ENCODE assay signal across 1 cellular context in the genomic region with DNA sequence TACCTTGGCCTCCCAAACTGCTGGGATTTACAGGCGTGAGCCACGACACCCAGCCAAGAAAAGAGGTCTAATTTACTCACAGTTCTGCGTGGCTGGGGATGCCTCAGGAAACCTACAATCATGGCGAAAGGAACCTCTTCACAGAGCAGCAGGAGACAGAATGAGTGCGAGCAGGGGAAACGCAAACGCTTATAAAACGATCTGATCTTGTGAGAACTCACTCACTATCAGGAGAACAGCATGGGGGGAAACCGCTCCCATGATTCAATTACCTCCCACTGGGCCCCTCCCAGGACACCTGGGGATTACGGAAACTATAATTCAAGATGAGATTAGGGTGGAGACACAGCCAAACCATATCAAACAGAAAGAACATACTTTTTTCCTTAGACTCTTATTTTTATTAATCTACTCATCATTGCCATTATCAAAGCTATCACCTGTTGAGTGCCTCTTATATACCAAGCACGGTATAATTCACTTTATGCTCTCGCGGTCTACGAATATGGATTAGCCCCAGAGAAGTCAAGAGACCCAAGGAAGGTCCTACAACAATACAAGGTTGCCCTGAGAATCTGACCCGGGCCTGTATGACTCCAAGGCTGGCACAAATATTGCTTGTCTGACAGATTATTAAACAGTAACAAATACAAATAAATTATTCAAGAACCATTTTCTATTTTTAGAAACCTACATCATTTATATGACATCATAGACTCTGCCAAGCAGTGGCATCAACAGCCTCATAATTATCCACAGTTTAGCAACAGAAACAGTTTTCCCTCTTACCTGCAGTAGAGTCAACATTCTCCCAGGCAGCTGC.
TF ChIP-seq lines count a peak whose summit lies in the region.

No MANE protein-coding gene starts in this region.

TF ChIP-seq in H1, 55 proteins besides CTCF, POLR2A, EP300 and RAD21:
- no peak for TF ChIP-seq JUND (IDR thresholded peaks at IDR 0.05; ENCODE audit: low read length)
- no peak for TF ChIP-seq NRF1 (IDR thresholded peaks at IDR 0.05; ENCODE audit: low read depth, low read length)
- TF ChIP-seq JUN (IDR thresholded peaks at IDR 0.05; ENCODE audit: low read depth, low read length), result no peak
- TF ChIP-seq CHD2 (IDR thresholded peaks at IDR 0.05; ENCODE audit: low read length), result no peak
- TF ChIP-seq NANOG (IDR thresholded peaks at IDR 0.05; ENCODE audit: insufficient read depth, low read depth, low read length, poor library complexity, severe bottlenecking), result no peak
- TF ChIP-seq SP4 (IDR thresholded peaks at IDR 0.05; ENCODE audit: low read length), result no peak
- TF ChIP-seq, protein P1, sequence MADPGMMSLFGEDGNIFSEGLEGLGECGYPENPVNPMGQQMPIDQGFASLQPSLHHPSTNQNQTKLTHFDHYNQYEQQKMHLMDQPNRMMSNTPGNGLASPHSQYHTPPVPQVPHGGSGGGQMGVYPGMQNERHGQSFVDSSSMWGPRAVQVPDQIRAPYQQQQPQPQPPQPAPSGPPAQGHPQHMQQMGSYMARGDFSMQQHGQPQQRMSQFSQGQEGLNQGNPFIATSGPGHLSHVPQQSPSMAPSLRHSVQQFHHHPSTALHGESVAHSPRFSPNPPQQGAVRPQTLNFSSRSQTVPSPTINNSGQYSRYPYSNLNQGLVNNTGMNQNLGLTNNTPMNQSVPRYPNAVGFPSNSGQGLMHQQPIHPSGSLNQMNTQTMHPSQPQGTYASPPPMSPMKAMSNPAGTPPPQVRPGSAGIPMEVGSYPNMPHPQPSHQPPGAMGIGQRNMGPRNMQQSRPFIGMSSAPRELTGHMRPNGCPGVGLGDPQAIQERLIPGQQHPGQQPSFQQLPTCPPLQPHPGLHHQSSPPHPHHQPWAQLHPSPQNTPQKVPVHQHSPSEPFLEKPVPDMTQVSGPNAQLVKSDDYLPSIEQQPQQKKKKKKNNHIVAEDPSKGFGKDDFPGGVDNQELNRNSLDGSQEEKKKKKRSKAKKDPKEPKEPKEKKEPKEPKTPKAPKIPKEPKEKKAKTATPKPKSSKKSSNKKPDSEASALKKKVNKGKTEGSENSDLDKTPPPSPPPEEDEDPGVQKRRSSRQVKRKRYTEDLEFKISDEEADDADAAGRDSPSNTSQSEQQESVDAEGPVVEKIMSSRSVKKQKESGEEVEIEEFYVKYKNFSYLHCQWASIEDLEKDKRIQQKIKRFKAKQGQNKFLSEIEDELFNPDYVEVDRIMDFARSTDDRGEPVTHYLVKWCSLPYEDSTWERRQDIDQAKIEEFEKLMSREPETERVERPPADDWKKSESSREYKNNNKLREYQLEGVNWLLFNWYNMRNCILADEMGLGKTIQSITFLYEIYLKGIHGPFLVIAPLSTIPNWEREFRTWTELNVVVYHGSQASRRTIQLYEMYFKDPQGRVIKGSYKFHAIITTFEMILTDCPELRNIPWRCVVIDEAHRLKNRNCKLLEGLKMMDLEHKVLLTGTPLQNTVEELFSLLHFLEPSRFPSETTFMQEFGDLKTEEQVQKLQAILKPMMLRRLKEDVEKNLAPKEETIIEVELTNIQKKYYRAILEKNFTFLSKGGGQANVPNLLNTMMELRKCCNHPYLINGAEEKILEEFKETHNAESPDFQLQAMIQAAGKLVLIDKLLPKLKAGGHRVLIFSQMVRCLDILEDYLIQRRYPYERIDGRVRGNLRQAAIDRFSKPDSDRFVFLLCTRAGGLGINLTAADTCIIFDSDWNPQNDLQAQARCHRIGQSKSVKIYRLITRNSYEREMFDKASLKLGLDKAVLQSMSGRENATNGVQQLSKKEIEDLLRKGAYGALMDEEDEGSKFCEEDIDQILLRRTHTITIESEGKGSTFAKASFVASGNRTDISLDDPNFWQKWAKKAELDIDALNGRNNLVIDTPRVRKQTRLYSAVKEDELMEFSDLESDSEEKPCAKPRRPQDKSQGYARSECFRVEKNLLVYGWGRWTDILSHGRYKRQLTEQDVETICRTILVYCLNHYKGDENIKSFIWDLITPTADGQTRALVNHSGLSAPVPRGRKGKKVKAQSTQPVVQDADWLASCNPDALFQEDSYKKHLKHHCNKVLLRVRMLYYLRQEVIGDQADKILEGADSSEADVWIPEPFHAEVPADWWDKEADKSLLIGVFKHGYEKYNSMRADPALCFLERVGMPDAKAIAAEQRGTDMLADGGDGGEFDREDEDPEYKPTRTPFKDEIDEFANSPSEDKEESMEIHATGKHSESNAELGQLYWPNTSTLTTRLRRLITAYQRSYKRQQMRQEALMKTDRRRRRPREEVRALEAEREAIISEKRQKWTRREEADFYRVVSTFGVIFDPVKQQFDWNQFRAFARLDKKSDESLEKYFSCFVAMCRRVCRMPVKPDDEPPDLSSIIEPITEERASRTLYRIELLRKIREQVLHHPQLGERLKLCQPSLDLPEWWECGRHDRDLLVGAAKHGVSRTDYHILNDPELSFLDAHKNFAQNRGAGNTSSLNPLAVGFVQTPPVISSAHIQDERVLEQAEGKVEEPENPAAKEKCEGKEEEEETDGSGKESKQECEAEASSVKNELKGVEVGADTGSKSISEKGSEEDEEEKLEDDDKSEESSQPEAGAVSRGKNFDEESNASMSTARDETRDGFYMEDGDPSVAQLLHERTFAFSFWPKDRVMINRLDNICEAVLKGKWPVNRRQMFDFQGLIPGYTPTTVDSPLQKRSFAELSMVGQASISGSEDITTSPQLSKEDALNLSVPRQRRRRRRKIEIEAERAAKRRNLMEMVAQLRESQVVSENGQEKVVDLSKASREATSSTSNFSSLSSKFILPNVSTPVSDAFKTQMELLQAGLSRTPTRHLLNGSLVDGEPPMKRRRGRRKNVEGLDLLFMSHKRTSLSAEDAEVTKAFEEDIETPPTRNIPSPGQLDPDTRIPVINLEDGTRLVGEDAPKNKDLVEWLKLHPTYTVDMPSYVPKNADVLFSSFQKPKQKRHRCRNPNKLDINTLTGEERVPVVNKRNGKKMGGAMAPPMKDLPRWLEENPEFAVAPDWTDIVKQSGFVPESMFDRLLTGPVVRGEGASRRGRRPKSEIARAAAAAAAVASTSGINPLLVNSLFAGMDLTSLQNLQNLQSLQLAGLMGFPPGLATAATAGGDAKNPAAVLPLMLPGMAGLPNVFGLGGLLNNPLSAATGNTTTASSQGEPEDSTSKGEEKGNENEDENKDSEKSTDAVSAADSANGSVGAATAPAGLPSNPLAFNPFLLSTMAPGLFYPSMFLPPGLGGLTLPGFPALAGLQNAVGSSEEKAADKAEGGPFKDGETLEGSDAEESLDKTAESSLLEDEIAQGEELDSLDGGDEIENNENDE (IDR thresholded peaks at IDR 0.05; ENCODE audit: insufficient replicate concordance, low read length), result no peak
- TF ChIP-seq POU5F1 (IDR thresholded peaks at IDR 0.05; ENCODE audit: low read depth, low read length), result no peak
- TF ChIP-seq RXRA (IDR thresholded peaks at IDR 0.05; ENCODE audit: insufficient read depth, low read depth, low read length), result no peak
- TF ChIP-seq TEAD4 (IDR thresholded peaks at IDR 0.05; ENCODE audit: low read depth, low read length), result no peak
- TF ChIP-seq SIN3A (conservative IDR thresholded peaks at IDR 0.05 in 1 of 2, IDR thresholded peaks at IDR 0.05 in 1 of 2; ENCODE audit: low read depth in 1 of 2, low read length in 2 of 2), result no peak
